Comparison of ENCODE assay signal across 8 cellular contexts in the genomic region with DNA sequence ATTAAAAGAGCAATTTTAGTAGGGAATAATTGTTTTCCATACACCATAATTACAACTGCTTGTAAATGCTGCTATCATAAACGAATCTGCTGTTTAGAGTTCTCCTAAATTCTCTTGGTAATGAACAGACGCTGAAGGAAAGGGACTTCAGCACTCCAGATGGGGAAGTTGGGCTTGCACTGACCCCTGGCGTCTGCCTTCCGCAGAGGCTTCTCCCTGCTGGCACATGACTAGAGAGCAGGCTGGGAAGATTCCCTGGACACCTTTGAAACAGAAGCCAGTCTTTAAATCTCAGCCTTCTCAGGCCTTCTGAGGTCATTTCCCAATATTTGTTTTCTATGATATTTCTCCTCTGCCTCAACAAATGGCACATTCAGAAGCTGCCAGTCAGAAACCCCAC.
A peak's percentile ranks its signal among the peaks of the same experiment; 100 is the strongest.
DNase-seq lines count a peak whose midpoint lies in the region; ATAC-seq, FAIRE-seq and TF ChIP-seq lines count a peak whose summit lies in the region.

No MANE protein-coding gene starts in this region.

- H3K9ac ChIP-seq in H1 (replicated peaks in 1 of 4; ENCODE audit: extremely low read depth in 1 of 4, low read depth in 3 of 4, low read length in 3 of 4): no peak overlapping the region

- no peaks in the 10 kb centered on the region for H3K79me2 ChIP-seq in H1 (ENCODE audit: control insufficient read depth in 1 of 2, insufficient read depth in 2 of 2, low read length in 2 of 2)

- TF ChIP-seq RAD21 in H1 (IDR thresholded peaks at IDR 0.05 in 1 of 2, conservative IDR thresholded peaks at IDR 0.05 in 1 of 2; ENCODE audit: low read depth in 2 of 2, low read length in 2 of 2): peak; percentile 94 to 95

- TF ChIP-seq EP300 in H1 (IDR thresholded peaks at IDR 0.05; ENCODE audit: borderline replicate concordance in 1 of 2, low read depth in 2 of 2, low read length in 2 of 2): no peak

- H3K27ac ChIP-seq in H1 (ENCODE audit: low read depth, low read length) (no peak overlapping the region), aorta (ENCODE audit: low read depth in 1 of 2, low read length in 2 of 2) (no peak overlapping the region)

- no peak overlapping the region for H3K56ac ChIP-seq in H1 (replicated peaks; ENCODE audit: insufficient read length, low read depth, low read length)

- ATAC-seq in aorta (ENCODE audit: low FRiP score): peak; percentile 75

- H2BK20ac ChIP-seq in H1 (ENCODE audit: low read length): no peak overlapping the region

- no peak overlapping the region for H3K14ac ChIP-seq in H1 (ENCODE audit: insufficient read length)

- no peaks in the 10 kb centered on the region for H3K36me3 ChIP-seq in H1 (ENCODE audit: control insufficient read depth in 2 of 4, insufficient read depth in 4 of 4, low read length in 3 of 4)
- H3K36me3 ChIP-seq in aorta (ENCODE audit: control insufficient read depth in 1 of 2, insufficient read depth in 2 of 2, low read length in 1 of 2): no peaks in the 10 kb centered on the region

- no peak overlapping the region for H4K5ac ChIP-seq in H1 (ENCODE audit: insufficient read length, low read depth, low read length)

- H2BK5ac ChIP-seq in H1 (ENCODE audit: low read depth, low read length): no peak overlapping the region

- no peak overlapping the region for H2AK5ac ChIP-seq in H1 (ENCODE audit: low read depth, low read length)

- FAIRE-seq in RCC 7860 (lab: Jason Lieb, UNC) (no peak), H1 (lab: Jason Lieb, UNC) (peak; percentile 79)

- intact Hi-C loops in aorta (cut with DNase I): loop anchor here (2.0 to 5.0 kb wide), 3 partner anchors 420 to 482 kb away; no protein-coding TSS in a partner anchor

- H3K27me3 ChIP-seq in H1 (replicated peaks in 1 of 4; ENCODE audit: control insufficient read depth in 3 of 4, extremely low read depth in 1 of 4, insufficient read depth in 3 of 4, low read length in 3 of 4) (no peaks in the 10 kb centered on the region; a peak in 2 of 7 replicates), aorta (ENCODE audit: control insufficient read depth in 1 of 2, insufficient read depth in 2 of 2, low read length in 1 of 2) (no peaks in the 10 kb centered on the region)

- H3K23ac ChIP-seq in H1 (ENCODE audit: insufficient read length): no peak overlapping the region

- H4K8ac ChIP-seq in H1 (ENCODE audit: extremely low read depth, insufficient read depth, low read length): no peak overlapping the region

- H2BK120ac ChIP-seq in H1 (replicated peaks; ENCODE audit: low read depth, low read length): no peak overlapping the region

- no peaks in the 10 kb centered on the region for H3K79me1 ChIP-seq in H1 (ENCODE audit: low read depth, low read length)

- H3K4ac ChIP-seq in H1 (replicated peaks; ENCODE audit: insufficient read length, low read depth, low read length): no peak overlapping the region

- no peak overlapping the region for H2AFZ ChIP-seq in H1 (ENCODE audit: low read length)

- H2BK12ac ChIP-seq in H1 (ENCODE audit: low read depth, low read length): no peak overlapping the region

- no peak overlapping the region for H2BK15ac ChIP-seq in H1 (ENCODE audit: low read length)

- no peaks in the 10 kb centered on the region for H3K23me2 ChIP-seq in H1 (ENCODE audit: low read depth, low read length)

- H3K4me3 ChIP-seq in H1 (ENCODE audit: extremely low read depth in 1 of 4, insufficient read depth in 2 of 4, low read depth in 3 of 4, low read length in 4 of 4) (no peak overlapping the region), aorta (ENCODE audit: low read length in 2 of 2) (no peak overlapping the region)

- H4K91ac ChIP-seq in H1 (replicated peaks; ENCODE audit: insufficient read length, low read length): no peak overlapping the region

- WGBS in H1 (ENCODE audit: extremely low coverage in 1 of 2, insufficient coverage in 1 of 2, insufficient read length in 1 of 2, insufficient replicate concordance in 2 of 2, low coverage in 1 of 2, low lambda C conversion rate in 2 of 2, missing lambda C conversion rate in 1 of 2), 2 experiments: 30% methylated on average over 4 of the region's 4 CpGs; no CpG with 5 or more reads in 1 of the 2 experiments
- WGBS in aorta, 2 donors: 3 to 5% methylated on average over 4 of the region's 4 CpGs

- TF ChIP-seq CTCF in GM20000 (IDR thresholded peaks at IDR 0.05; ENCODE audit: extremely low read depth, missing control alignments): peak; percentile 18
- TF ChIP-seq CTCF in H1 (IDR thresholded peaks at IDR 0.05; ENCODE audit: control extremely low read depth in 1 of 3, insufficient read depth in 1 of 3, low read depth in 1 of 3, low read length in 3 of 3): peak; percentile 84 to 92 (median 90)

- H3K18ac ChIP-seq in H1 (ENCODE audit: extremely low read depth, low read length): no peak overlapping the region

- H3K9me3 ChIP-seq in H1 (ENCODE audit: insufficient read depth in 2 of 2, low read depth in 1 of 2, low read length in 1 of 2): no peaks in the 10 kb centered on the region
- no peaks in the 10 kb centered on the region for H3K9me3 ChIP-seq in aorta (ENCODE audit: control insufficient read depth, low read length)

- DNase-seq in AG08395 (ENCODE audit: low spot score) (peak; percentile 72), GM20000 (ENCODE audit: low spot score) (peak; percentile 15), RCC 7860 (ENCODE audit: low spot score) (peak; percentile 5), H1 (ENCODE audit: low read depth in 1 of 2, low spot score in 2 of 2) (peak; percentile 31 to 74), lung microvascular endothelial cell (ENCODE audit: low read depth in 2 of 2) (peak; percentile 67 to 69), aorta (peak; percentile 73 to 86), T-helper 1 cell (no peak), NCI-H446 treated with DMSO at 0.1 percent for 48 hours (lab: John Stamatoyannopoulos, UW) (no peak)

- CTCF ChIA-PET in H1 (lab: Charles Lee; ENCODE audit: partially characterized antibody): interaction anchor here (0.6 to 2.2 kb wide), 9 partner anchors 12 to 482 kb away, joined by 3 to 7 read pairs (median 4); no protein-coding TSS in a partner anchor

- POLR2A ChIA-PET in H1 (lab: Charles Lee; ENCODE audit: partially characterized antibody): no interaction called here

- no peaks in the 10 kb centered on the region for H4K20me1 ChIP-seq in H1 (replicated peaks in 1 of 2; ENCODE audit: control insufficient read depth in 1 of 2, insufficient read depth in 2 of 2, low read length in 2 of 2)

- H3K4me1 ChIP-seq in H1 (replicated peaks in 1 of 4; ENCODE audit: control insufficient read depth in 3 of 4, insufficient read depth in 4 of 4, low read length in 3 of 4): no peaks in the 10 kb centered on the region
- H3K4me1 ChIP-seq in aorta (ENCODE audit: control insufficient read depth in 1 of 2, insufficient read depth in 2 of 2, low read length in 2 of 2): no peaks in the 10 kb centered on the region

- no peak overlapping the region for H3K4me2 ChIP-seq in H1 (ENCODE audit: insufficient read depth in 1 of 2, low read depth in 2 of 2, low read length in 2 of 2)

- TF ChIP-seq POLR2A in H1 (IDR thresholded peaks at IDR 0.05; ENCODE audit: control extremely low read depth in 1 of 2, low read depth in 2 of 2, low read length in 2 of 2): no peak

TF ChIP-seq in H1, 55 proteins besides CTCF, POLR2A, EP300 and RAD21:
- TF ChIP-seq, protein P1, sequence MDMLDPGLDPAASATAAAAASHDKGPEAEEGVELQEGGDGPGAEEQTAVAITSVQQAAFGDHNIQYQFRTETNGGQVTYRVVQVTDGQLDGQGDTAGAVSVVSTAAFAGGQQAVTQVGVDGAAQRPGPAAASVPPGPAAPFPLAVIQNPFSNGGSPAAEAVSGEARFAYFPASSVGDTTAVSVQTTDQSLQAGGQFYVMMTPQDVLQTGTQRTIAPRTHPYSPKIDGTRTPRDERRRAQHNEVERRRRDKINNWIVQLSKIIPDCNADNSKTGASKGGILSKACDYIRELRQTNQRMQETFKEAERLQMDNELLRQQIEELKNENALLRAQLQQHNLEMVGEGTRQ (IDR thresholded peaks at IDR 0.05; ENCODE audit: low read length): peak; percentile 31; the same call in 1 of the 2 replicates
- no peak for TF ChIP-seq TBP (IDR thresholded peaks at IDR 0.05; ENCODE audit: low read depth, low read length)
- TF ChIP-seq, protein P2, sequence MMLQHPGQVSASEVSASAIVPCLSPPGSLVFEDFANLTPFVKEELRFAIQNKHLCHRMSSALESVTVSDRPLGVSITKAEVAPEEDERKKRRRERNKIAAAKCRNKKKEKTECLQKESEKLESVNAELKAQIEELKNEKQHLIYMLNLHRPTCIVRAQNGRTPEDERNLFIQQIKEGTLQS (IDR thresholded peaks at IDR 0.05; ENCODE audit: insufficient read depth, low read depth, low read length): 0 out of 2 replicates have a peak, but pooled peaks have one; percentile 54

Comparison
In these comparisons a context has a peak if more than half of its experiments do, and no peak if none do; other contexts are left out.
1. DNase-seq: peak in AG08395 (single experiment), GM20000 (single experiment), RCC 7860 (single experiment), H1 (2 of 2), lung microvascular endothelial cell (2 of 2) and aorta (2 of 2); none in T-helper 1 cell (0 of 5) and NCI-H446 treated with DMSO at 0.1 percent for 48 hours (single experiment).